ENCODE assay signal across 7 cellular contexts in genomic region chr2:47070920-47071824, GRCh38.
DNase-seq lines count a peak whose midpoint lies in the region; ATAC-seq, FAIRE-seq and TF ChIP-seq lines count a peak whose summit lies in the region.

No MANE protein-coding gene starts in this region.

- peak overlapping the region; percentile 82 for H3K27ac Mint-ChIP-seq in activated naive CD8-positive, alpha-beta T cell treated with anti-CD3 and anti-CD28 coated beads, Interleukin-2, amount 10 ng/mL, durations not matched to agents 7 days and 5 days

- H3K9me3 Mint-ChIP-seq in activated naive CD8-positive, alpha-beta T cell treated with anti-CD3 and anti-CD28 coated beads, Interleukin-2, amount 10 ng/mL, durations not matched to agents 7 days and 5 days = no peaks in the 10 kb centered on the region

- peak; percentile 69 to 79 for DNase-seq in NOMO-1 (lab: John Stamatoyannopoulos, UW; ENCODE audit: unreplicated experiment in 2 of 2)
- peak; percentile 50 for DNase-seq in activated naive CD8-positive, alpha-beta T cell treated with anti-CD3 and anti-CD28 coated beads, Interleukin-2, amount 10 ng/mL, durations not matched to agents 7 days and 5 days
- peak; percentile 95 for DNase-seq in right atrium auricular region (ENCODE audit: low spot score)
- DNase-seq in stimulated activated CD4-positive, alpha-beta T cell treated with anti-CD3 and anti-CD28 coated beads, Interleukin-1b, Interleukin-23, amount 100 ng/mL, for 48 hours = peak; percentile 22
- no peak for DNase-seq in D721Med (ENCODE audit: insufficient read length, low spot score)

- TF ChIP-seq CTCF in right atrium auricular region (IDR thresholded peaks at IDR 0.05) (no peak), D721Med (IDR thresholded peaks at IDR 0.05; ENCODE audit: insufficient read depth, missing control alignments) (no peak)

- H3K4me1 Mint-ChIP-seq in activated naive CD8-positive, alpha-beta T cell treated with anti-CD3 and anti-CD28 coated beads, Interleukin-2, amount 10 ng/mL, durations not matched to agents 7 days and 5 days = peaks cover 19% of the 10 kb centered on the region

- no peaks in the 10 kb centered on the region for H3K9me3 ChIP-seq in right atrium auricular region

- H3K27me3 Mint-ChIP-seq in activated naive CD8-positive, alpha-beta T cell treated with anti-CD3 and anti-CD28 coated beads, Interleukin-2, amount 10 ng/mL, durations not matched to agents 7 days and 5 days = no peaks in the 10 kb centered on the region

- peaks cover 0 to 98% of the 10 kb centered on the region in 2 donors for H3K4me1 ChIP-seq in right atrium auricular region

- no peaks in the 10 kb centered on the region for H3K36me3 ChIP-seq in right atrium auricular region

- H3K4me3 Mint-ChIP-seq in activated naive CD8-positive, alpha-beta T cell treated with anti-CD3 and anti-CD28 coated beads, Interleukin-2, amount 10 ng/mL, durations not matched to agents 7 days and 5 days = peak overlapping the region; percentile 63

- no peak overlapping the region for H3K4me3 ChIP-seq in right atrium auricular region

- no peak for FAIRE-seq in D721Med (lab: Jason Lieb, UNC)

- ATAC-seq in GM18520 (IDR thresholded peaks at IDR 0.05; ENCODE audit: unreplicated experiment) (peak; percentile 44), HG02610 (IDR thresholded peaks at IDR 0.05; ENCODE audit: unreplicated experiment) (peak; percentile 77)
- peak; percentile 76 for ATAC-seq in activated naive CD8-positive, alpha-beta T cell treated with anti-CD3 and anti-CD28 coated beads, Interleukin-2, amount 10 ng/mL, durations not matched to agents 7 days and 5 days (ENCODE audit: low read depth)

- H3K27me3 ChIP-seq in right atrium auricular region = no peaks in the 10 kb centered on the region

- H3K27ac ChIP-seq in right atrium auricular region = peak overlapping the region; percentile 88 to 93

- peaks cover 5% of the 10 kb centered on the region for H3K36me3 Mint-ChIP-seq in activated naive CD8-positive, alpha-beta T cell treated with anti-CD3 and anti-CD28 coated beads, Interleukin-2, amount 10 ng/mL, durations not matched to agents 7 days and 5 days

- POLR2A ChIA-PET in activated naive CD8-positive, alpha-beta T cell treated with anti-CD3 and anti-CD28 coated beads, Interleukin-2, amount 10 ng/mL, durations not matched to agents 7 days and 5 days (lab: Charles Lee) = interaction anchor here (1.0 kb wide), 1 partner anchor 32 kb away, joined by 3 read pairs; no protein-coding TSS in a partner anchor
